ENCODE assay signal across 10 cellular contexts in the genomic region with DNA sequence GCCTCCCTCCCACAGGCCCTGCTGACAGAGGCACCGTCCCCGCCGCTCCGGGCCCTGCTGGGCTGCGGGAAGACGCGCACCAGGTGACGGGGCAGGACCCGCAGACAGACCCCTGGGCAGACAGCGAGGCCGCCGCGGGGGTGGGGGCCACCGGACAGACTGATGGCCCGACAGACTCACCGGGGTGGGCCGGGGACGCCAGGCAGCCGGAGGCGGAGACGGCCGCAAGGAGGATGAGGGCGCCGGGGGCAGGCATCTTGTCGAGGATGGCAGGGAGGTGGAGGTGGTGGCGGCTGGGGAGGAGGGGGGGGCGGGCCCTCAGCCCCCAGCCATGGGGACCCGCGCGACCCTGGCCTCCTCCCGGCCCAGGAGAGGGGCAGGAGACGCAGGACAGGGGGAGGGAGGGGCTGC. TPM values are rescaled to one million over a fixed set of nuclear protein-coding genes. Genes with fewer than 3 reads are reported as not detected.
DNase-seq lines count a peak whose midpoint lies in the region; ATAC-seq and TF ChIP-seq lines count a peak whose summit lies in the region.
"Had no signal": no experiment of that assay in that cellular context is flagged by ENCODE, and none has a peak within 500 bp of the region (broad histone marks: within the 10 kb centered on the region; RNA-seq: fewer than 3 reads in every experiment).

No MANE protein-coding gene starts in this region.

- BruUV-seq in Caco-2 (replicated peaks; lab: Mats Ljungman, UMichigan) (no TSS peak), PC-3 (replicated peaks; lab: Mats Ljungman, UMichigan) (no TSS peak)

- no peaks in the 10 kb centered on the region for H3K9me3 Mint-ChIP-seq in Caco-2 (ENCODE audit: unreplicated experiment)

- H3K9me3 ChIP-seq in Caco-2 (no peaks in the 10 kb centered on the region), PC-3 (ENCODE audit: low read length) (no peaks in the 10 kb centered on the region), parathyroid adenoma (ENCODE audit: control insufficient read depth, low read length) (no peaks in the 10 kb centered on the region), testis (no peaks in the 10 kb centered on the region)

- ATAC-seq in PC-3 (peak; percentile 5), HG02981 (IDR thresholded peaks at IDR 0.05; ENCODE audit: unreplicated experiment) (no peak), HG03045 (IDR thresholded peaks at IDR 0.05; ENCODE audit: unreplicated experiment) (no peak)

- H3K27ac ChIP-seq in PC-3 (ENCODE audit: low read length) (no peak overlapping the region), parathyroid adenoma (peak overlapping the region; percentile 1), testis (no peak overlapping the region)

- H3K4me1 ChIP-seq in Caco-2: peaks cover 15% of the 10 kb centered on the region
- H3K4me1 ChIP-seq in PC-3 (ENCODE audit: insufficient read depth, low read length): no peaks in the 10 kb centered on the region; the same call in 1 of the 2 replicates
- peaks cover 11% of the 10 kb centered on the region for H3K4me1 ChIP-seq in parathyroid adenoma
- H3K4me1 ChIP-seq in testis: peaks cover 8% of the 10 kb centered on the region

- H3K27ac Mint-ChIP-seq in Caco-2 (ENCODE audit: unreplicated experiment): no peak overlapping the region

- H3K4me2 ChIP-seq in PC-3 (ENCODE audit: low read length): peak overlapping the region; percentile 75
- H3K4me2 ChIP-seq in parathyroid adenoma (ENCODE audit: low read length): peak overlapping the region; percentile 95

- H2AFZ ChIP-seq in PC-3 (ENCODE audit: low read length): peak overlapping the region; percentile 53; the same call in 1 of the 2 replicates
- H2AFZ ChIP-seq in parathyroid adenoma: peak overlapping the region; percentile 71

- POLR2A ChIA-PET in Caco-2 (lab: Charles Lee): no interaction called here
- POLR2A ChIA-PET in PC-3 (lab: Charles Lee; ENCODE audit: unreplicated experiment): no interaction called here

- WGBS in testis, 2 donors: 0 to 3% methylated on average over 6 to 31 of the region's 32 CpGs

- peaks cover 11% of the 10 kb centered on the region for H3K36me3 Mint-ChIP-seq in Caco-2 (ENCODE audit: insufficient read depth, unreplicated experiment)

- H3F3A ChIP-seq in PC-3 (ENCODE audit: low read length, unreplicated experiment): no peaks in the 10 kb centered on the region

- H3K9ac ChIP-seq in PC-3 (ENCODE audit: low read length) (no peak overlapping the region), parathyroid adenoma (no peak overlapping the region)

- peak overlapping the region; percentile 29 for H3K4me3 ChIP-seq in Caco-2 (ENCODE audit: low read depth, low read length)
- peak overlapping the region; percentile 63 for H3K4me3 ChIP-seq in PC-3 (ENCODE audit: low read length)
- H3K4me3 ChIP-seq in parathyroid adenoma (ENCODE audit: low read depth, low read length): peak overlapping the region; percentile 47
- peak overlapping the region in 1 of 2 donors; percentile 26 for H3K4me3 ChIP-seq in testis

- H3K4me3 Mint-ChIP-seq in Caco-2 (ENCODE audit: unreplicated experiment): no peak overlapping the region

- H3K4me1 Mint-ChIP-seq in Caco-2 (ENCODE audit: low read depth, unreplicated experiment): peaks cover 18% of the 10 kb centered on the region

- H3K27me3 ChIP-seq in Caco-2 (replicated peaks; ENCODE audit: control insufficient read depth, insufficient read depth, low read length) (no peaks in the 10 kb centered on the region), PC-3 (ENCODE audit: low read length) (no peaks in the 10 kb centered on the region), parathyroid adenoma (ENCODE audit: control insufficient read depth, insufficient read depth, low read length) (no peaks in the 10 kb centered on the region), testis (no peaks in the 10 kb centered on the region)

- DNase-seq in Caco-2: no peak
- DNase-seq in PC-3: no peak
- DNase-seq in central memory CD4-positive, alpha-beta T cell: peak; percentile 36
- DNase-seq in ACHN: no peak
- DNase-seq in testis: no peak
- DNase-seq: amniotic stem cell, small intestine had no signal

- intact Hi-C loops in Caco-2 (cut with micrococcal nuclease; ENCODE audit: unreplicated experiment) (no loop called here), PC-3 (cut with micrococcal nuclease) (no loop called here), testis (cut with DNase I; ENCODE audit: low total_unique reads) (no loop called here)

- no peaks in the 10 kb centered on the region for H3K9me2 ChIP-seq in PC-3 (replicated peaks; ENCODE audit: low read length)

- H3K36me3 ChIP-seq in Caco-2 (ENCODE audit: control insufficient read depth, insufficient read depth, low read length): no peaks in the 10 kb centered on the region
- no peaks in the 10 kb centered on the region for H3K36me3 ChIP-seq in PC-3 (ENCODE audit: low read depth, low read length)
- H3K36me3 ChIP-seq in parathyroid adenoma (ENCODE audit: control insufficient read depth, insufficient read depth, low read length): no peaks in the 10 kb centered on the region
- no peaks in the 10 kb centered on the region for H3K36me3 ChIP-seq in testis (ENCODE audit: low read depth, missing control alignments)

- H3K79me2 ChIP-seq in PC-3 (ENCODE audit: low read length): no peaks in the 10 kb centered on the region
- H3K79me2 ChIP-seq in parathyroid adenoma: no peaks in the 10 kb centered on the region

- no peak for TF ChIP-seq POLR2A in testis (IDR thresholded peaks at IDR 0.05)

- CTCF ChIA-PET in Caco-2 (lab: Charles Lee): interaction anchor here (0.9 to 1.8 kb wide), 2 partner anchors 18 to 42 kb away, joined by 5 to 8 read pairs; no protein-coding TSS in a partner anchor
- CTCF ChIA-PET in PC-3 (lab: Charles Lee): interaction anchor here (0.7 kb wide), 1 partner anchor 73 kb away, joined by 3 read pairs; no protein-coding TSS in a partner anchor

- TF ChIP-seq CTCF in Caco-2 (IDR thresholded peaks at IDR 0.05; ENCODE audit: insufficient read depth in 1 of 2, low read depth in 1 of 2, low read length in 1 of 2, severe bottlenecking in 1 of 2, unreplicated experiment in 1 of 2) (no peak), PC-3 (conservative IDR thresholded peaks at IDR 0.05; ENCODE audit: low read depth, low read length) (no peak), parathyroid adenoma (IDR thresholded peaks at IDR 0.05) (no peak), testis (IDR thresholded peaks at IDR 0.05) (no peak)

- in situ Hi-C loops in ACHN (cut with HindIII; ENCODE audit: low pct_ligation_motif_present, low pct_unique_long_range_greater_than_20kb, low sequenced_read_pairs): no loop called here

- H3K27me3 Mint-ChIP-seq in Caco-2 (ENCODE audit: insufficient read depth, unreplicated experiment): no peaks in the 10 kb centered on the region

- no peaks in the 10 kb centered on the region for H4K20me1 ChIP-seq in PC-3 (ENCODE audit: low read length)

RNA-seq across cellular contexts. Expression of gene LMTK3, which starts 0.3 kb away (rescaled TPM):
- total RNA-seq in Caco-2 (2022) (22.4 and 22.6 TPM in 2 replicates), PC-3 (2014; rRNA removed) (4.8 and 8.3 TPM in 2 replicates), testis (1 to 10 TPM in 1 of 2 donors, under 1 TPM in 1; 0.62 to 1.7 TPM)
- 0.96 TPM for polyA plus RNA-seq in testis (ENCODE audit: insufficient read depth, low read depth, low replicate concordance)

RNA-seq across cellular contexts. Expression of gene SULT2B1, which starts 40.6 kb away (rescaled TPM):
- total RNA-seq in Caco-2 (2022) (1.00 and 1.4 TPM in 2 replicates), PC-3 (2014; rRNA removed) (4.8 and 6.7 TPM in 2 replicates), testis (1 to 10 TPM; 1.1 to 1.4 TPM)
- polyA plus RNA-seq in testis (ENCODE audit: insufficient read depth, low read depth, low replicate concordance): 1.0 TPM

RNA-seq across cellular contexts. Expression of gene CYTH2, which starts 42.2 kb away (rescaled TPM):
- total RNA-seq in Caco-2 (2022) (74.6 and 81.3 TPM in 2 replicates), PC-3 (2014; rRNA removed) (50.5 and 58.6 TPM in 2 replicates), testis (100 to 1,000 TPM in 1 of 2 donors, 10 to 100 TPM in 1; 92.7 to 123 TPM)
- polyA plus RNA-seq in testis (ENCODE audit: insufficient read depth, low read depth, low replicate concordance): 132 TPM

RNA-seq across cellular contexts. Expression of gene KCNJ14, which starts 56.0 kb away (rescaled TPM):
- total RNA-seq in Caco-2 (2022) (3.6 and 3.9 TPM in 2 replicates), PC-3 (2014; rRNA removed) (1.4 and 2.2 TPM in 2 replicates), testis (1 to 10 TPM; 1.6 to 2.2 TPM)
- 0.66 TPM for polyA plus RNA-seq in testis (ENCODE audit: insufficient read depth, low read depth, low replicate concordance)
